In genomic region chr11:18171377-18172000, GRCh38 we compare ENCODE assay signal across 9 cellular contexts. TPM values are rescaled to one million over a fixed set of nuclear protein-coding genes. Genes with fewer than 3 reads are reported as not detected.
DNase-seq lines count a peak whose midpoint lies in the region; ATAC-seq, FAIRE-seq and TF ChIP-seq lines count a peak whose summit lies in the region.
"Had no signal": no experiment of that assay in that cellular context is flagged by ENCODE, and none has a peak within 500 bp of the region (broad histone marks: within the 10 kb centered on the region; RNA-seq: fewer than 3 reads in every experiment).

No MANE protein-coding gene starts in this region.

- POLR2A ChIA-PET in activated CD4-positive, alpha-beta T cell treated with anti-CD3 and anti-CD28 coated beads, Interleukin-2, amount 10 ng/mL, durations not matched to agents 7 days and 5 days (lab: Charles Lee): no interaction called here
- POLR2A ChIA-PET in GM12878 (lab: Charles Lee): no interaction called here

- H3K27ac ChIP-seq in GM12878 (ENCODE audit: control insufficient read depth, insufficient read depth) (no peak overlapping the region), right cardiac atrium (ENCODE audit: low read length) (no peak overlapping the region)
- H3K27ac ChIP-seq: skin epidermis had no signal

- WGBS in GM12878 (ENCODE audit: insufficient coverage, insufficient replicate concordance, low lambda C conversion rate, missing lambda C conversion rate): 41% methylated on average over 4 of the region's 4 CpGs
- WGBS in right cardiac atrium: 62% methylated on average over 4 of the region's 4 CpGs

- no peak for FAIRE-seq in GM12878 (lab: Jason Lieb, UNC)

- no peaks in the 10 kb centered on the region for H3K9me3 ChIP-seq in Loucy (ENCODE audit: insufficient read depth, low read depth, low read length)
- H3K9me3 ChIP-seq in GM12878 (replicated peaks; ENCODE audit: control insufficient read depth, insufficient read depth, low read length): no peaks in the 10 kb centered on the region
- no peaks in the 10 kb centered on the region for H3K9me3 ChIP-seq in right cardiac atrium (ENCODE audit: control insufficient read depth, low read length)

- TF ChIP-seq RAD21 in GM12878 (IDR thresholded peaks at IDR 0.05; ENCODE audit: insufficient read depth, low read depth, low read length): peak; percentile 71

- no peak overlapping the region for H2AFZ ChIP-seq in Loucy (ENCODE audit: low read length)
- no peak overlapping the region for H2AFZ ChIP-seq in GM12878 (ENCODE audit: control insufficient read depth, low read depth, low read length)

- H3K27ac Mint-ChIP-seq in activated CD4-positive, alpha-beta T cell treated with anti-CD3 and anti-CD28 coated beads, Interleukin-2, amount 10 ng/mL, durations not matched to agents 7 days and 5 days: no peak overlapping the region
- H3K27ac Mint-ChIP-seq in nephron: no peak overlapping the region

- TF ChIP-seq CTCF in Loucy (conservative IDR thresholded peaks at IDR 0.05; ENCODE audit: low read length) (peak; percentile 66), GM12878 (IDR thresholded peaks at IDR 0.05 in 2 of 3, conservative IDR thresholded peaks at IDR 0.05 in 1 of 3; ENCODE audit: control insufficient read depth in 2 of 3, extremely low read depth in 1 of 3, insufficient read depth in 1 of 3, low read depth in 3 of 3, low read length in 3 of 3) (peak; percentile 59 to 76 (median 61)), nephron (IDR thresholded peaks at IDR 0.05; ENCODE audit: unreplicated experiment in 3 of 3) (peak in 2 of 3 experiments; percentile 33 to 51)

- H3K79me2 ChIP-seq in Loucy (ENCODE audit: insufficient read depth, low read length) (no peaks in the 10 kb centered on the region), GM12878 (ENCODE audit: control insufficient read depth, insufficient read depth, low read length) (no peaks in the 10 kb centered on the region)

- H3K4me3 ChIP-seq in Loucy (ENCODE audit: low read length, poor library complexity, severe bottlenecking): no peak overlapping the region
- H3K4me3 ChIP-seq in GM12878: no peak overlapping the region
- no peak overlapping the region for H3K4me3 ChIP-seq in right cardiac atrium (ENCODE audit: low read length)
- H3K4me3 ChIP-seq: skin epidermis had no signal

- H4K20me1 ChIP-seq in Loucy (ENCODE audit: insufficient read depth, low read length, poor library complexity, severe bottlenecking) (no peaks in the 10 kb centered on the region), GM12878 (ENCODE audit: control insufficient read depth, insufficient read depth) (no peaks in the 10 kb centered on the region)

- H3K9me3 Mint-ChIP-seq in activated CD4-positive, alpha-beta T cell treated with anti-CD3 and anti-CD28 coated beads, Interleukin-2, amount 10 ng/mL, durations not matched to agents 7 days and 5 days: no peaks in the 10 kb centered on the region
- peaks cover 3% of the 10 kb centered on the region for H3K9me3 Mint-ChIP-seq in nephron

- CTCF ChIA-PET in activated CD4-positive, alpha-beta T cell treated with anti-CD3 and anti-CD28 coated beads, Interleukin-2, amount 10 ng/mL, durations not matched to agents 7 days and 5 days (lab: Charles Lee): no interaction called here
- CTCF ChIA-PET in GM12878 (lab: Yijun Ruan, JAX): interaction anchor here (0.8 to 1.9 kb wide), 4 partner anchors 13 to 560 kb away, joined by 3 to 8 read pairs (median 4); no protein-coding TSS in a partner anchor

- H3F3A ChIP-seq in Loucy (ENCODE audit: low read depth): no peaks in the 10 kb centered on the region

- no peaks in the 10 kb centered on the region for H3K9me2 ChIP-seq in Loucy (replicated peaks; ENCODE audit: low read depth, low read length)

- H3K36me3 Mint-ChIP-seq in activated CD4-positive, alpha-beta T cell treated with anti-CD3 and anti-CD28 coated beads, Interleukin-2, amount 10 ng/mL, durations not matched to agents 7 days and 5 days (ENCODE audit: low read depth): no peaks in the 10 kb centered on the region
- no peaks in the 10 kb centered on the region for H3K36me3 Mint-ChIP-seq in nephron (ENCODE audit: low read depth)

- no peak for TF ChIP-seq POLR2A in GM12878 (IDR thresholded peaks at IDR 0.05; ENCODE audit: low read depth, low read length)

- peaks cover 38% of the 10 kb centered on the region for H3K27me3 Mint-ChIP-seq in activated CD4-positive, alpha-beta T cell treated with anti-CD3 and anti-CD28 coated beads, Interleukin-2, amount 10 ng/mL, durations not matched to agents 7 days and 5 days
- H3K27me3 Mint-ChIP-seq in nephron (ENCODE audit: low read depth): peaks cover 27% of the 10 kb centered on the region

- H3K36me3 ChIP-seq in Loucy (ENCODE audit: insufficient read depth, low read length): no peaks in the 10 kb centered on the region
- no peaks in the 10 kb centered on the region for H3K36me3 ChIP-seq in GM12878 (ENCODE audit: control insufficient read depth in 2 of 2, insufficient read depth in 2 of 2, low read length in 1 of 2)

- no peak for TF ChIP-seq EP300 in GM12878 (IDR thresholded peaks at IDR 0.05; ENCODE audit: borderline replicate concordance in 1 of 2, control insufficient read depth in 1 of 2, low read depth in 2 of 2, low read length in 2 of 2)

- no peaks in the 10 kb centered on the region for H3K4me1 Mint-ChIP-seq in activated CD4-positive, alpha-beta T cell treated with anti-CD3 and anti-CD28 coated beads, Interleukin-2, amount 10 ng/mL, durations not matched to agents 7 days and 5 days
- no peaks in the 10 kb centered on the region for H3K4me1 Mint-ChIP-seq in nephron

- H3K4me1 ChIP-seq in Loucy (ENCODE audit: insufficient read depth, low read length, poor library complexity, severe bottlenecking) (no peaks in the 10 kb centered on the region), GM12878 (ENCODE audit: control insufficient read depth, insufficient read depth, low read length) (no peaks in the 10 kb centered on the region), right cardiac atrium (ENCODE audit: control insufficient read depth, insufficient read depth, low read length) (no peaks in the 10 kb centered on the region)

- RAD21 ChIA-PET in GM12878 (lab: Charles Lee; ENCODE audit: unreplicated experiment): interaction anchor here (0.8 to 1.2 kb wide), 2 partner anchors 33 to 56 kb away, joined by 3 read pairs; no protein-coding TSS in a partner anchor

- no peak overlapping the region for H3K4me3 Mint-ChIP-seq in activated CD4-positive, alpha-beta T cell treated with anti-CD3 and anti-CD28 coated beads, Interleukin-2, amount 10 ng/mL, durations not matched to agents 7 days and 5 days
- H3K4me3 Mint-ChIP-seq in nephron: no peak overlapping the region

- H3K4me2 ChIP-seq in Loucy (ENCODE audit: low read depth, low read length, poor library complexity, severe bottlenecking): no peak overlapping the region
- no peak overlapping the region for H3K4me2 ChIP-seq in GM12878 (ENCODE audit: control insufficient read depth, insufficient read depth)

- SMC1A ChIA-PET in GM12878 (lab: Charles Lee; ENCODE audit: uncharacterized antibody, unreplicated experiment): interaction anchor here (1.0 kb wide), 1 partner anchor 13 kb away, joined by 3 read pairs; no protein-coding TSS in a partner anchor

- ATAC-seq in GM12878 (peak; percentile 79), right cardiac atrium (no peak)

- peaks cover 6% of the 10 kb centered on the region for H3K27me3 ChIP-seq in Loucy (ENCODE audit: insufficient read depth, low read length, poor library complexity, severe bottlenecking)
- no peaks in the 10 kb centered on the region; a peak in 1 of 4 replicates for H3K27me3 ChIP-seq in GM12878 (replicated peaks in 1 of 2; ENCODE audit: control insufficient read depth in 2 of 2, insufficient read depth in 2 of 2, low read length in 1 of 2)
- no peaks in the 10 kb centered on the region for H3K27me3 ChIP-seq in right cardiac atrium (ENCODE audit: control insufficient read depth, insufficient read depth)

- in situ Hi-C loops in GM12878 (cut with MboI): no loop called here

- intact Hi-C loops in GM12878 (cut with micrococcal nuclease; ENCODE audit: unreplicated experiment) (no loop called here), right cardiac atrium (cut with DNase I) (no loop called here)

- H3K9ac ChIP-seq in Loucy (ENCODE audit: low read depth, low read length, poor library complexity, severe bottlenecking) (no peak overlapping the region), GM12878 (ENCODE audit: control insufficient read depth, insufficient read depth, low read length) (no peak overlapping the region)

- peak; percentile 2 for DNase-seq in activated CD4-positive, alpha-beta T cell treated with anti-CD3 and anti-CD28 coated beads, Interleukin-2, amount 50 U/mL, for 1 hour
- DNase-seq in activated CD4-positive, alpha-beta T cell treated with anti-CD3 and anti-CD28 coated beads, Interleukin-2, amount 10 ng/mL, durations not matched to agents 7 days and 5 days: no peak
- no peak for DNase-seq in GM12878 (ENCODE audit: low read depth, low spot score)
- no peak for DNase-seq in stimulated activated CD4-positive, alpha-beta T cell treated with anti-CD3 and anti-CD28 coated beads, Interleukin-4, amount 100 ng/mL, for 1 hour
- no peak for DNase-seq in NCI-H1436 treated with DMSO at 0.1 percent for 48 hours (lab: John Stamatoyannopoulos, UW)
- no peak for DNase-seq in right cardiac atrium

- BruUV-seq in GM12878 (replicated peaks; lab: Mats Ljungman, UMichigan): no TSS peak

RNA-seq across cellular contexts. Expression of gene MRGPRX4, which starts 1.1 kb away (rescaled TPM):
- not detected for total RNA-seq in activated CD4-positive, alpha-beta T cell treated with anti-CD3 and anti-CD28 coated beads, Interleukin-2, amount 10 ng/mL, durations not matched to agents 7 days and 5 days
- not detected in 2 replicates for total RNA-seq in GM12878 (2013; cell fraction: nucleolus; rRNA removed)
- total RNA-seq in GM12878 (2014; rRNA removed) (not detected in 2 replicates), GM12878 (2014; rRNA removed; fragmentation: Illumina TruSeq; extraction: Trizol) (not detected in 2 replicates), GM12878 (2021) (not detected in 2 replicates), right cardiac atrium (not detected)
- not detected for polyA plus RNA-seq in GM12878 (2011; ENCODE audit: low read depth)
- polyA plus RNA-seq in GM12878 (2011; rRNA removed) (not detected in 2 replicates), GM12878 (2014; fragmentation: Illumina TruSeq; extraction: Trizol) (not detected in 2 replicates), GM12878 (2014; fragmentation: Nextera tagmentation; extraction: Ambion mirVana) (not detected), GM12878 (2014; rRNA removed) (not detected in 2 replicates), GM12878 (2016; fragmentation: Nextera tagmentation; extraction: Ambion mirVana) (not detected), right cardiac atrium (not detected)
- not detected in 2 replicates for polyA plus RNA-seq in GM12878 (2011; cell fraction: cytosol; rRNA removed)
- polyA plus RNA-seq in GM12878 (2011; cell fraction: nucleus; rRNA removed): not detected in 2 replicates
- not detected in 2 replicates for polyA plus RNA-seq in GM12878 (2012)
- not detected in 2 replicates for polyA minus RNA-seq in GM12878 (2011; rRNA and poly(A)+ RNA removed)
- polyA minus RNA-seq in GM12878 (2011; cell fraction: cytosol; rRNA and poly(A)+ RNA removed): not detected in 2 replicates
- not detected in 2 replicates for polyA minus RNA-seq in GM12878 (2011; cell fraction: nucleus; rRNA and poly(A)+ RNA removed)

RNA-seq across cellular contexts. Expression of gene MRGPRX3, which starts 39.1 kb away (rescaled TPM):
- total RNA-seq in activated CD4-positive, alpha-beta T cell treated with anti-CD3 and anti-CD28 coated beads, Interleukin-2, amount 10 ng/mL, durations not matched to agents 7 days and 5 days: not detected
- total RNA-seq in GM12878 (2013; cell fraction: nucleolus; rRNA removed): not detected in 2 replicates
- not detected in 2 replicates for total RNA-seq in GM12878 (2014; rRNA removed)
- total RNA-seq in GM12878 (2014; rRNA removed; fragmentation: Illumina TruSeq; extraction: Trizol): not detected in 2 replicates
- not detected in 2 replicates for total RNA-seq in GM12878 (2021)
- polyA plus RNA-seq in GM12878 (2011; ENCODE audit: low read depth): not detected
- polyA plus RNA-seq in GM12878 (2011; rRNA removed): not detected in 2 replicates
- not detected in 2 replicates for polyA plus RNA-seq in GM12878 (2011; cell fraction: cytosol; rRNA removed)
- polyA plus RNA-seq in GM12878 (2011; cell fraction: nucleus; rRNA removed): not detected in 2 replicates
- polyA plus RNA-seq in GM12878 (2012): not detected in 2 replicates
- polyA plus RNA-seq in GM12878 (2014; fragmentation: Illumina TruSeq; extraction: Trizol): not detected in 2 replicates
- not detected for polyA plus RNA-seq in GM12878 (2014; fragmentation: Nextera tagmentation; extraction: Ambion mirVana)
- polyA plus RNA-seq in GM12878 (2014; rRNA removed): not detected in 2 replicates
- not detected for polyA plus RNA-seq in GM12878 (2016; fragmentation: Nextera tagmentation; extraction: Ambion mirVana)
- not detected in 2 replicates for polyA minus RNA-seq in GM12878 (2011; rRNA and poly(A)+ RNA removed)
- not detected in 2 replicates for polyA minus RNA-seq in GM12878 (2011; cell fraction: cytosol; rRNA and poly(A)+ RNA removed)
- not detected in 2 replicates for polyA minus RNA-seq in GM12878 (2011; cell fraction: nucleus; rRNA and poly(A)+ RNA removed)
- total RNA-seq in right cardiac atrium: not detected
- not detected for polyA plus RNA-seq in right cardiac atrium
